ENCODE assay signal across 1 cellular context in the genomic region with DNA sequence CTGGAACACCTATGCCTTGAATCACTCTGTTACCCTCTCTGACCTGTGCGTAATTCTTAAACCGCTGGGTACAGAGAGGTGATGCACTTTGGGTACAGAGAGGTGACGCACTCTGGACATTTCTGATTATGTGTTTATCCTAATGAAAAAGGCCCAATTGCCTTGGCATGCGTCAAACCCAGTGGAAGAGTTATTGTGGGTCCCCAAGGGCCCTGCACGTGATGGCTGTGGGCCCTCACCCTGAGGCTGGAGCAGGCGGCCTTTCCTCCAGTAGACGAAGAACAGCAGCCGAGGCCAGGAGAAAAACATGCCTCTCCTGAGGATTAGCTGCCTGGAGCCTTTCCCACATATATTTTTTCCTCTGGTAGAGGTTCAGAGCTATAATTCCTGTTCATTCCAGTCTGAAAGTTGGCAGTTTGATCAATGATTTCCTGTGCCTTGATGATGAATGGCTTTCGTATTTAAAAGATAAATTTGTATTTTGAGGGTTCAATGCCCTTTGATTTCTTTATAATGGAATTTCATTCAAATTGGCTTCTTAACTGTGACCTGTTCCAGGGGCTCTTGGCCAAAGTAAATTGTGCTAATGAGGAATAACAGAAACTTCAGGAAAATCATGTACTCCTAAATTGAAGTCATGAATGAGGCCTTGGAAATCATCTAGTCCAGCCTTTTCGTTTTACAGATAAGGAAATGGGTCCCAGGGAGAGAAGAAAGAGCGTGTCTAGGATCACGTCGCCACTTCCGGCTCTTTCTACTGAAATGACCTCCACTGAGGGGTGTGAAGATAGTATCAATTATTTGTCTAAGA.
TF ChIP-seq lines count a peak whose summit lies in the region.

No MANE protein-coding gene starts in this region.

TF ChIP-seq in endothelial cell of umbilical vein, 7 proteins besides CTCF, POLR2A, EP300 and RAD21 (continued from another document):
- TF ChIP-seq EZH2 (IDR thresholded peaks at IDR 0.05; ENCODE audit: borderline replicate concordance, low read depth, low read length, severe bottlenecking): no peak
- TF ChIP-seq GATA2 (IDR thresholded peaks at IDR 0.05; ENCODE audit: insufficient read depth, insufficient read length, low read depth, low read length): peak; percentile 90
- TF ChIP-seq FOS (IDR thresholded peaks at IDR 0.05; ENCODE audit: borderline replicate concordance, insufficient read depth, low read length): no peak
TF ChIP-seq in endothelial cell of umbilical vein: peak in this region for 1.
